Comparison of ENCODE assay signal across 11 cellular contexts in genomic region chr14:24392327-24393098, GRCh38. TPM values are rescaled to one million over a fixed set of nuclear protein-coding genes. Genes with fewer than 3 reads are reported as not detected.
DNase-seq lines count a peak whose midpoint lies in the region; TF ChIP-seq lines count a peak whose summit lies in the region.
"Had no signal": no experiment of that assay in that cellular context is flagged by ENCODE, and none has a peak within 500 bp of the region (broad histone marks: within the 10 kb centered on the region; RNA-seq: fewer than 3 reads in every experiment).

No MANE protein-coding gene starts in this region.

- H3K27me3 ChIP-seq in esophagus squamous epithelium (no peaks in the 10 kb centered on the region), transverse colon (no peaks in the 10 kb centered on the region)

- TF ChIP-seq POLR2A in esophagus squamous epithelium (IDR thresholded peaks at IDR 0.05) (no peak), transverse colon (IDR thresholded peaks at IDR 0.05) (no peak)

- H3K4me1 ChIP-seq in OCI-LY7 (ENCODE audit: insufficient read depth, low read length, poor library complexity, severe bottlenecking) (peaks cover 12% of the 10 kb centered on the region), esophagus squamous epithelium (peaks cover 15 to 63% (median 23%) of the 10 kb centered on the region in 3 donors), transverse colon (peaks cover 0 to 13% (median 0%) of the 10 kb centered on the region in 4 donors)

- H3K4me3 ChIP-seq in OCI-LY7 (ENCODE audit: low read depth, low read length, poor library complexity, severe bottlenecking): no peak overlapping the region
- peak overlapping the region in 1 of 4 donors; percentile 16 for H3K4me3 ChIP-seq in esophagus squamous epithelium
- H3K4me3 ChIP-seq in transverse colon: no peak overlapping the region
- H3K4me3 ChIP-seq: left ventricle myocardium inferior, thoracic aorta had no signal

- no peaks in the 10 kb centered on the region for H3K36me3 ChIP-seq in OCI-LY7 (ENCODE audit: insufficient read depth, low read length)
- H3K36me3 ChIP-seq in esophagus squamous epithelium: no peaks in the 10 kb centered on the region
- no peaks in the 10 kb centered on the region for H3K36me3 ChIP-seq in transverse colon
- H3K36me3 ChIP-seq: left ventricle myocardium inferior, thoracic aorta had no signal

- no peak overlapping the region for H3K4me2 ChIP-seq in OCI-LY7 (ENCODE audit: low read length)

- TF ChIP-seq EP300 in transverse colon (IDR thresholded peaks at IDR 0.05; ENCODE audit: low read depth): no peak

- POLR2A ChIA-PET in OCI-LY7 (lab: Charles Lee): no interaction called here

- in situ Hi-C loops in transverse colon (cut with MboI; ENCODE audit: low pct_ligation_motif_present in 1 of 4, low pct_unique_long_range_greater_than_20kb in 1 of 4, low sequenced_read_pairs in 3 of 4): no loop called here

- H3K27ac ChIP-seq in OCI-LY7 (ENCODE audit: low read depth, low read length, poor library complexity, severe bottlenecking) (no peak overlapping the region), esophagus squamous epithelium (peak overlapping the region in 3 of 4 donors; percentile 71 to 85 (median 78)), transverse colon (peak overlapping the region; percentile 33 to 66 (median 61))
- H3K27ac ChIP-seq: left ventricle myocardium inferior, thoracic aorta had no signal

- H3K79me2 ChIP-seq in OCI-LY7 (ENCODE audit: insufficient read depth, low read depth, low read length): no peaks in the 10 kb centered on the region

- no peaks in the 10 kb centered on the region for H3K9me3 ChIP-seq in OCI-LY7 (ENCODE audit: low read length)
- no peaks in the 10 kb centered on the region for H3K9me3 ChIP-seq in esophagus squamous epithelium
- no peaks in the 10 kb centered on the region for H3K9me3 ChIP-seq in transverse colon
- H3K9me3 ChIP-seq: left ventricle myocardium inferior, thoracic aorta had no signal

- no peaks in the 10 kb centered on the region for H4K20me1 ChIP-seq in OCI-LY7 (ENCODE audit: insufficient read depth, low read length)

- CTCF ChIA-PET in OCI-LY7 (lab: Charles Lee; ENCODE audit: unreplicated experiment): no interaction called here

- H2AFZ ChIP-seq in OCI-LY7 (ENCODE audit: low read length): no peak overlapping the region

- intact Hi-C loops in OCI-LY7 (cut with micrococcal nuclease; ENCODE audit: unreplicated experiment): no loop called here
- intact Hi-C loops in esophagus squamous epithelium (cut with DNase I): no loop called here
- intact Hi-C loops in transverse colon (cut with DNase I; ENCODE audit: low total_unique reads): no loop called here

- DNase-seq in NCI-H1694 treated with DMSO at 0.1 percent for 48 hours (lab: John Stamatoyannopoulos, UW) (peak; percentile 25), NCI-H1694 (lab: John Stamatoyannopoulos, UW) (no peak), OCI-LY7 (ENCODE audit: low spot score) (no peak), esophagus squamous epithelium (lab: John Stamatoyannopoulos, UW) (no peak), transverse colon (no peak), ureter (ENCODE audit: low spot score) (no peak), COLO829 (ENCODE audit: low spot score) (no peak)
- no peak for DNase-seq in stimulated activated CD4-positive, alpha-beta T cell treated with anti-CD3 and anti-CD28 coated beads, Interleukin-4, amount 100 ng/mL, for 24 hours
- DNase-seq: activated B cell treated with CpG ODN at 0.5 μM for 24 hours, left ventricle myocardium inferior had no signal

- no peaks in the 10 kb centered on the region for H3K9me2 ChIP-seq in OCI-LY7 (ENCODE audit: insufficient read depth, low read length)

- WGBS in esophagus squamous epithelium, 2 donors: 49 to 60% methylated on average over 8 of the region's 8 CpGs
- 42 to 45% methylated on average over 8 of the region's 8 CpGs for WGBS in transverse colon (ENCODE audit: low coverage in 1 of 2), 2 donors

- TF ChIP-seq CTCF in OCI-LY7 (conservative IDR thresholded peaks at IDR 0.05; ENCODE audit: low read length) (peak; percentile 53; the same call in 1 of the 2 replicates), esophagus squamous epithelium (IDR thresholded peaks at IDR 0.05) (peak in 3 of 6 experiments; percentile 12 to 45 (median 44)), transverse colon (IDR thresholded peaks at IDR 0.05) (no peak)

- no TSS peak for BruUV-seq in OCI-LY7 (replicated peaks; lab: Mats Ljungman, UMichigan)

RNA-seq across cellular contexts. Expression of gene NYNRIN, which starts 6.3 kb away (rescaled TPM):
- total RNA-seq in OCI-LY7 (2014; rRNA removed; shearing (Covaris generic)): 0.13 TPM in 2 replicates
- total RNA-seq in OCI-LY7 (2022) (not detected in 2 replicates), esophagus squamous epithelium (10 to 100 TPM in 3 of 4 donors, 1 to 10 TPM in 1; 4.7 to 14.7 (median 11.8) TPM), transverse colon (10 to 100 TPM in 1 of 4 donors, 1 to 10 TPM in 3; 2.6 to 11.4 (median 9.0) TPM), ureter (32.7 TPM)

RNA-seq across cellular contexts. Expression of gene NFATC4, which starts 24.5 kb away (rescaled TPM):
- total RNA-seq in OCI-LY7 (2014; rRNA removed; shearing (Covaris generic)): 72.2 and 94.7 TPM in 2 replicates
- total RNA-seq in OCI-LY7 (2022) (96.6 and 130 TPM in 2 replicates), esophagus squamous epithelium (10 to 100 TPM in 2 of 4 donors, 1 to 10 TPM in 2; 2.7 to 22.5 (median 9.2) TPM), transverse colon (10 to 100 TPM; 13.4 to 58.0 (median 20.9) TPM), ureter (67.2 TPM)

RNA-seq across cellular contexts. Expression of gene CBLN3, which starts 37.0 kb away (rescaled TPM):
- total RNA-seq in OCI-LY7 (2014; rRNA removed; shearing (Covaris generic)): 1.2 and 2.0 TPM in 2 replicates
- total RNA-seq in OCI-LY7 (2022): 6.7 and 7.9 TPM in 2 replicates
- under 1 TPM in 3 of 4 donors, not detected in 1; 0.13 to 0.95 (median 0.85) TPM for total RNA-seq in esophagus squamous epithelium
- total RNA-seq in transverse colon: 1 to 10 TPM in 3 of 4 donors, under 1 TPM in 1; 0.79 to 9.7 (median 1.6) TPM
- total RNA-seq in ureter: 2.2 TPM

RNA-seq across cellular contexts. Expression of gene KHNYN, which starts 37.2 kb away (rescaled TPM):
- total RNA-seq in OCI-LY7 (2014; rRNA removed; shearing (Covaris generic)): 50.8 and 56.1 TPM in 2 replicates
- 57.5 and 66.4 TPM in 2 replicates for total RNA-seq in OCI-LY7 (2022)
- 10 to 100 TPM; 35.6 to 68.9 (median 42.9) TPM for total RNA-seq in esophagus squamous epithelium
- total RNA-seq in transverse colon: 100 to 1,000 TPM in 2 of 4 donors, 10 to 100 TPM in 2; 65.7 to 129 (median 101) TPM
- 72.9 TPM for total RNA-seq in ureter

RNA-seq across cellular contexts. Expression of gene SDR39U1, which starts 50.1 kb away (rescaled TPM):
- 51.4 and 54.0 TPM in 2 replicates for total RNA-seq in OCI-LY7 (2014; rRNA removed; shearing (Covaris generic))
- total RNA-seq in OCI-LY7 (2022) (101 and 103 TPM in 2 replicates), esophagus squamous epithelium (10 to 100 TPM; 16.1 to 36.0 (median 20.4) TPM), transverse colon (100 to 1,000 TPM in 1 of 4 donors, 10 to 100 TPM in 3; 18.3 to 202 (median 39.3) TPM), ureter (73.5 TPM)
